10 cellular contexts compared by ENCODE assay signal in genomic region chr19:51726049-51726448, GRCh38. TPM values are rescaled to one million over a fixed set of nuclear protein-coding genes. Genes with fewer than 3 reads are reported as not detected.
DNase-seq lines count a peak whose midpoint lies in the region; ATAC-seq, FAIRE-seq and TF ChIP-seq lines count a peak whose summit lies in the region.
"Had no signal": no experiment of that assay in that cellular context is flagged by ENCODE, and none has a peak within 500 bp of the region (broad histone marks: within the 10 kb centered on the region; RNA-seq: fewer than 3 reads in every experiment).

No MANE protein-coding gene starts in this region.

- peak; percentile 70 for DNase-seq in ELR (ENCODE audit: low read depth)
- peak; percentile 69 for DNase-seq in left ventricle myocardium superior
- DNase-seq in prostate gland (ENCODE audit: low spot score): peak; percentile 64
- no peak for DNase-seq in NCI-H2227 treated with DMSO at 0.1 percent for 48 hours (lab: John Stamatoyannopoulos, UW)
- DNase-seq in GM12892 (ENCODE audit: insufficient read length): no peak
- DNase-seq: DND-41 had no signal

- H3K4me3 ChIP-seq in prostate gland: no peak overlapping the region
- H3K4me3 ChIP-seq: esophagus muscularis mucosa had no signal

- no peak for FAIRE-seq in GM12892 (lab: Jason Lieb, UNC)

- H3K27ac ChIP-seq in angular gyrus (ENCODE audit: low read depth, low read length) (peak overlapping the region; percentile 58), prostate gland (no peak overlapping the region)

- ATAC-seq in left ventricle myocardium superior (peak; percentile 86), GM21390 (IDR thresholded peaks at IDR 0.05; ENCODE audit: unreplicated experiment) (no peak), HG02678 (IDR thresholded peaks at IDR 0.05; ENCODE audit: unreplicated experiment) (no peak)

- intact Hi-C loops in left ventricle myocardium superior (cut with micrococcal nuclease) (no loop called here), prostate gland (cut with DNase I) (no loop called here)

- H3K36me3 ChIP-seq in prostate gland: no peaks in the 10 kb centered on the region
- H3K36me3 ChIP-seq: esophagus muscularis mucosa had no signal

- H3K4me1 ChIP-seq in prostate gland (replicated peaks): no peaks in the 10 kb centered on the region

- peak in 1 of 4 experiments; percentile 8 for TF ChIP-seq CTCF in prostate gland (IDR thresholded peaks at IDR 0.05)

- 13% methylated on average over 12 of the region's 14 CpGs for WGBS in prostate gland

- TF ChIP-seq POLR2A in prostate gland (IDR thresholded peaks at IDR 0.05) (no peak), GM12892 (IDR thresholded peaks at IDR 0.05; ENCODE audit: low read depth, low read length) (no peak)

- H3K27me3 ChIP-seq in prostate gland (replicated peaks; ENCODE audit: insufficient read depth): peaks cover 4% of the 10 kb centered on the region

- H3K9me3 ChIP-seq in prostate gland: no peaks in the 10 kb centered on the region
- H3K9me3 ChIP-seq: esophagus muscularis mucosa had no signal

RNA-seq across cellular contexts. Expression of gene HAS1, which starts 2.3 kb away (rescaled TPM):
- total RNA-seq in left ventricle myocardium superior (3.2 TPM), prostate gland (1 to 10 TPM in 1 of 2 donors, not detected in 1; 1.9 TPM)
- polyA plus RNA-seq in GM12892 (2012; ENCODE audit: missing spikeins): not detected

RNA-seq across cellular contexts. Expression of gene FPR1, which starts 25.6 kb away (rescaled TPM):
- total RNA-seq in left ventricle myocardium superior: 4.3 TPM
- total RNA-seq in prostate gland: 1 to 10 TPM in 1 of 2 donors, under 1 TPM in 1; 0.77 to 5.6 TPM
- not detected for polyA plus RNA-seq in GM12892 (2012; ENCODE audit: missing spikeins)

RNA-seq across cellular contexts. Expression of gene SPACA6, which starts 32.9 kb away (rescaled TPM):
- total RNA-seq in left ventricle myocardium superior (13.9 TPM), prostate gland (10 to 100 TPM; 24.6 to 47.7 TPM)
- polyA plus RNA-seq in GM12892 (2012; ENCODE audit: missing spikeins): 1.1 TPM

RNA-seq across cellular contexts. Expression of gene FPR2, which starts 34.9 kb away (rescaled TPM):
- total RNA-seq in left ventricle myocardium superior (1.0 TPM), prostate gland (under 1 TPM in 1 of 2 donors, not detected in 1; 0.97 TPM)
- not detected for polyA plus RNA-seq in GM12892 (2012; ENCODE audit: missing spikeins)

Comparison
In these comparisons a context has a peak if more than half of its experiments do, and no peak if none do; other contexts are left out.
1. DNase-seq: peak in ELR (single experiment), left ventricle myocardium superior (single experiment) and prostate gland (single experiment); none in NCI-H2227 treated with DMSO at 0.1 percent for 48 hours (single experiment) and GM12892 (single experiment).